ENCODE assay signal across 10 cellular contexts in genomic region chr3:31960793-31961431, GRCh38. TPM values are rescaled to one million over a fixed set of nuclear protein-coding genes. Genes with fewer than 3 reads are reported as not detected.
DNase-seq lines count a peak whose midpoint lies in the region; ATAC-seq and TF ChIP-seq lines count a peak whose summit lies in the region.
"Had no signal": no experiment of that assay in that cellular context is flagged by ENCODE, and none has a peak within 500 bp of the region (broad histone marks: within the 10 kb centered on the region; RNA-seq: fewer than 3 reads in every experiment).

No MANE protein-coding gene starts in this region.

- H3K27ac ChIP-seq in heart right ventricle (peak overlapping the region in 6 of 10 donors; percentile 21 to 77 (median 72)), gastroesophageal sphincter (peak overlapping the region in 3 of 4 donors; percentile 66 to 75 (median 75)), vagina (peak overlapping the region; percentile 77)

- DNase-seq in heart right ventricle, result no peak
- DNase-seq in left ventricle myocardium superior, result no peak
- peak; percentile 75 for DNase-seq in NCI-H226
- DNase-seq in vagina (ENCODE audit: extremely low spot score in 2 of 2), result no peak
- no peak for DNase-seq in sciatic nerve (ENCODE audit: low spot score)
- no peak for DNase-seq in left colon
- no peak for DNase-seq in H7
- DNase-seq: effector CD8-positive, alpha-beta T cell; NCI-H82 had no signal

- TF ChIP-seq CTCF in heart right ventricle (IDR thresholded peaks at IDR 0.05), result no peak
- no peak for TF ChIP-seq CTCF in gastroesophageal sphincter (IDR thresholded peaks at IDR 0.05)
- TF ChIP-seq CTCF in vagina (IDR thresholded peaks at IDR 0.05), result no peak

- TF ChIP-seq EP300 in gastroesophageal sphincter (IDR thresholded peaks at IDR 0.05), result no peak

- no peaks in the 10 kb centered on the region for H3K27me3 ChIP-seq in heart right ventricle
- no peaks in the 10 kb centered on the region for H3K27me3 ChIP-seq in gastroesophageal sphincter
- no peaks in the 10 kb centered on the region for H3K27me3 ChIP-seq in vagina
- H3K27me3 ChIP-seq in H7 (ENCODE audit: control insufficient read depth, insufficient read depth, low read length), result no peaks in the 10 kb centered on the region

- peaks cover 0 to 4% (median under 1%) of the 10 kb centered on the region in 11 donors for H3K9me3 ChIP-seq in heart right ventricle
- peaks cover 0 to 1% (median 0%) of the 10 kb centered on the region in 3 donors for H3K9me3 ChIP-seq in gastroesophageal sphincter
- H3K9me3 ChIP-seq in vagina, result no peaks in the 10 kb centered on the region

- H3K36me3 ChIP-seq in heart right ventricle (no peaks in the 10 kb centered on the region), gastroesophageal sphincter (no peaks in the 10 kb centered on the region), vagina (no peaks in the 10 kb centered on the region), H7 (replicated peaks; ENCODE audit: control insufficient read depth, insufficient read depth, low read length) (peaks cover 1% of the 10 kb centered on the region)

- intact Hi-C loops in heart right ventricle (cut with DNase I) (loop anchor here in 1 of 10 donors (10.0 kb wide), 1 partner anchor 426 kb away; the partner anchor contains the start of gene STT3B), left ventricle myocardium superior (cut with micrococcal nuclease) (no loop called here), vagina (cut with DNase I) (no loop called here), sciatic nerve (cut with DNase I) (no loop called here), left colon (cut with DNase I, micrococcal nuclease) (no loop called here)

- H3K4me3 ChIP-seq in heart right ventricle, result no peak overlapping the region
- H3K4me3 ChIP-seq in gastroesophageal sphincter, result no peak overlapping the region
- peak overlapping the region in 1 of 2 donors; percentile 33 for H3K4me3 ChIP-seq in vagina
- no peak overlapping the region for H3K4me3 ChIP-seq in H7 (ENCODE audit: insufficient read depth, low read depth, low read length)

- H3K4me1 ChIP-seq in heart right ventricle (peaks cover 3 to 45% (median 32%) of the 10 kb centered on the region in 9 donors), gastroesophageal sphincter (peaks cover 4 to 35% (median 6%) of the 10 kb centered on the region in 3 donors), vagina (peaks cover 35% of the 10 kb centered on the region)

- TF ChIP-seq POLR2A in gastroesophageal sphincter (IDR thresholded peaks at IDR 0.05) (no peak), vagina (IDR thresholded peaks at IDR 0.05) (no peak)

- 58 to 66% methylated on average over 4 of the region's 4 CpGs for WGBS in heart right ventricle, 2 donors
- 61 to 64% methylated on average over 2 to 3 of the region's 4 CpGs for WGBS in gastroesophageal sphincter (ENCODE audit: low coverage in 1 of 2), 2 donors

- ATAC-seq in heart right ventricle (no peak), left ventricle myocardium superior (no peak), gastroesophageal sphincter (no peak), sciatic nerve (no peak), left colon (no peak)

RNA-seq across cellular contexts. Expression of gene OSBPL10, which starts 20.1 kb away (rescaled TPM):
- total RNA-seq in heart right ventricle (1 to 10 TPM; 3.1 to 8.5 (median 4.5) TPM), left ventricle myocardium superior (5.3 TPM), gastroesophageal sphincter (10 to 100 TPM in 2 of 4 donors, 1 to 10 TPM in 2; 7.9 to 25.5 (median 11.8) TPM), vagina (33.9 TPM), sciatic nerve (27.0 TPM), left colon (10 to 100 TPM; 16.2 to 19.6 TPM)
- polyA plus RNA-seq in heart right ventricle, result 1 to 10 TPM; 1.2 to 1.3 TPM
- 24.1 and 29.9 TPM in 2 replicates for total RNA-seq in H7 (2014; rRNA removed; shearing (Covaris generic))

RNA-seq across cellular contexts. Expression of gene ZNF860, which starts 20.6 kb away (rescaled TPM):
- total RNA-seq in heart right ventricle (under 1 TPM in 8 of 10 donors, not detected in 2; 0.07 to 0.28 (median 0.22) TPM), left ventricle myocardium superior (0.17 TPM), gastroesophageal sphincter (under 1 TPM; 0.08 to 0.96 (median 0.36) TPM), vagina (2.0 TPM), sciatic nerve (0.89 TPM), left colon (under 1 TPM; 0.79 to 0.81 TPM)
- polyA plus RNA-seq in heart right ventricle, result under 1 TPM; 0.06 to 0.15 TPM
- total RNA-seq in H7 (2014; rRNA removed; shearing (Covaris generic)), result 0.85 and 1.5 TPM in 2 replicates
